Comparison of ENCODE assay signal across 8 cellular contexts in the genomic region with DNA sequence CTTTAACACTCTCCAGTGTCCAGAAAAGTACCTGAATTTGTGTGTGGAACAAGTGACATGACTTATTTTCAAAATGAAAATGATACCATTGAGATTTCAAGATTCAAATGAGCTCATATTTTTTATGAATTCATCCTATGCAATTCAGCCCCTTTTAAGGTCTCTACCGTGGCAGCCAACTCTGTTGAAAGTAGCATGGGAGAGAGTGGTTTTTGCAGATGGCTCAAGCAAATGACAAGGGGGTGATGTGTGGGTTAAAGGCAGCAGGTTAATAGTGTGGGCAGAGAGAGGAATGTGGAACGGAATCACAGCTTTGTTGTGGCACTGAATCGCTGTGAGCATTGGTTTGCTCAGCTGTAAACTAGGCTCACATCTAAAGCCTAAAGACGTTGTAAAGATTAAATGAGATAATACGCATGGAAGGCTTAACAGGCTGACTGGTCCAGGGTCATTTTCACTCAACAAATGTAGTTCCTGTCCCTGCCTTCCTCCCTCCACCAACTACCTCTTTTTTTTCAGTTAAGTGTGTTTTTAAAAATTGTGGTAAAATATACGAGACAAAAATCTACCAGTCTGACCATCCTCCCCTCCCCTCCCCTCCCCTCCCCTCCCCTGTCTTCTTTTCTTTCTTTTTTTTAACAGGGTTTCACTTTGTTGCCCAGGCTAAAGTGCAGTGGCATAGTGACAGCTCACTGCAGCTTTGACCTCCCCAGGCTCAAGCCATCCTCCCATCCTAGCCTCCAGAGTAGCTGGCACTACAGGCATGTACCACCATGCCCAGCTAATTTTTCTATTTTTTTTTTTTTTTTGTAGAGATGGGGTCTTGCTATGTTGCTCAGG.
DNase-seq lines count a peak whose midpoint lies in the region; ATAC-seq, FAIRE-seq and TF ChIP-seq lines count a peak whose summit lies in the region.

No MANE protein-coding gene starts in this region.

- no peak; the same call in 1 of the 2 replicates for TF ChIP-seq POLR2A in GM12892 (IDR thresholded peaks at IDR 0.05; ENCODE audit: low read depth, low read length)

- H3K36me3 ChIP-seq in kidney (ENCODE audit: control insufficient read depth in 1 of 2, insufficient read depth in 2 of 2, low read length in 2 of 2), result no peaks in the 10 kb centered on the region

- no peak overlapping the region for H3K9ac ChIP-seq in kidney (ENCODE audit: low read length in 2 of 2)

- FAIRE-seq in GM12892 (lab: Jason Lieb, UNC) (peak; percentile 73), kidney (lab: Jason Lieb, UNC) (no peak)

- DNase-seq in GM12892 (ENCODE audit: insufficient read length), result no peak
- DNase-seq in NOMO-1 treated with DMSO at 0.1 percent for 48 hours (lab: John Stamatoyannopoulos, UW; ENCODE audit: unreplicated experiment), result peak; percentile 65
- peak; percentile 81 for DNase-seq in amniotic epithelial cell (ENCODE audit: low read depth)
- DNase-seq in retinal pigment epithelial cell (ENCODE audit: low read depth), result peak; percentile 57
- no peak for DNase-seq in RKO (ENCODE audit: low spot score)
- no peak for DNase-seq in effector CD4-positive, alpha-beta T cell
- no peak for DNase-seq in kidney

- no peaks in the 10 kb centered on the region for H3K9me3 ChIP-seq in kidney (ENCODE audit: control insufficient read depth in 1 of 2, low read length in 2 of 2)

- TF ChIP-seq CTCF in retinal pigment epithelial cell (conservative IDR thresholded peaks at IDR 0.05; ENCODE audit: low read depth, low read length) (no peak), kidney (IDR thresholded peaks at IDR 0.05; ENCODE audit: borderline replicate concordance, extremely low read depth, insufficient read depth) (no peak)

- no peak overlapping the region for H3K4me3 ChIP-seq in retinal pigment epithelial cell (ENCODE audit: low read length)
- no peak overlapping the region for H3K4me3 ChIP-seq in kidney (ENCODE audit: low read length in 2 of 2)

- intact Hi-C loops in kidney (cut with DNase I), result no loop called here

- H3K4me1 ChIP-seq in kidney (ENCODE audit: control insufficient read depth in 1 of 2, insufficient read depth in 1 of 2, low read depth in 1 of 2, low read length in 2 of 2), result peaks cover 7 to 8% of the 10 kb centered on the region in 2 donors

- peak; percentile 69 for ATAC-seq in HG02642 (IDR thresholded peaks at IDR 0.05; ENCODE audit: poor library complexity, unreplicated experiment)

- peak overlapping the region in 1 of 2 donors; percentile 0 for H3K27ac ChIP-seq in kidney (ENCODE audit: low read depth in 2 of 2, low read length in 2 of 2)

Comparison
In these comparisons a context has a peak if more than half of its experiments do, and no peak if none do; other contexts are left out.
1. DNase-seq: peak in NOMO-1 treated with DMSO at 0.1 percent for 48 hours (single experiment), amniotic epithelial cell (single experiment) and retinal pigment epithelial cell (single experiment); none in GM12892 (single experiment), RKO (single experiment), effector CD4-positive, alpha-beta T cell (single experiment) and kidney (single experiment).